In the genomic region with DNA sequence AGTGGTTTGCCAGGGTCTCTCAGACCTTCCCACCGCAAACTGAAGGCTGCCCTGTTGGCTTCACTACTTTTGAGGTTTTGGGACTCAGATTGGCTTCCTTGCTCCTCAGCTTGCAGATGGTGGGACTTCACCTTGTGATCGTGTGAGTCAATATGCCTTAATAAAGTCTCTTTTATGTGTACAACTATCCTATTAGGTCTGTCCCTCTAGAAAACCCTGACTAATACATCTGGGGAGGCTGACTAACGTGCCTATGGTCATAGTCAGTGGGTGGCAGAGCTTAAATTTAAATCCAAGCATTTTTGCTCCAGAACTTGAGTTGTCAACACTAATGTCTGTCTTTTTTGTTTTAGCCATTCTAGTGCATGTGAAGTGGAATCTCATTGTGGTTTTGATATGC, we compare ENCODE assay signal across 34 cellular contexts.
"Had no signal": no experiment of that assay in that cellular context is flagged by ENCODE, and none has a peak within 500 bp of the region (broad histone marks: within the 10 kb centered on the region; RNA-seq: fewer than 3 reads in every experiment).

No MANE protein-coding gene starts in this region.

- DNase-seq: activated CD4-positive, alpha-beta memory T cell treated with anti-CD3 and anti-CD28 coated beads, Interleukin-2, amount 10 ng/mL, durations not matched to agents 7 days and 5 days; activated CD4-positive, alpha-beta T cell treated with anti-CD3 and anti-CD28 coated beads for 1 hour; activated CD4-positive, alpha-beta T cell treated with anti-CD3 and anti-CD28 coated beads for 36 hours; activated CD4-positive, alpha-beta T cell treated with anti-CD3 and anti-CD28 coated beads for 48 hours; activated CD4-positive, alpha-beta T cell treated with anti-CD3 and anti-CD28 coated beads, Interleukin-2, amount 10 ng/mL, durations not matched to agents 7 days and 5 days; activated CD4-positive, alpha-beta T cell treated with anti-CD3 and anti-CD28 coated beads, Interleukin-2, amount 50 U/mL, for 48 hours; activated CD4-positive, CD25-positive, alpha-beta regulatory T cell; activated CD8-positive, alpha-beta memory T cell treated with anti-CD3 and anti-CD28 coated beads for 24 hours; activated CD8-positive, alpha-beta memory T cell treated with anti-CD3 and anti-CD28 coated beads, Interleukin-2, amount 10 ng/mL, durations not matched to agents 7 days and 5 days; activated CD8-positive, alpha-beta memory T cell treated with anti-CD3 and anti-CD28 coated beads, Interleukin-2, amount 50 U/mL, for 48 hours; activated CD8-positive, alpha-beta T cell treated with anti-CD3 and anti-CD28 coated beads, Interleukin-2, amount 10 ng/mL, durations not matched to agents 7 days and 5 days; activated effector memory CD4-positive, alpha-beta T cell treated with Interleukin-2 at 50 U/mL for 16 hours; activated gamma-delta T cell; activated naive CD4-positive, alpha-beta T cell treated with anti-CD3 and anti-CD28 coated beads, Interleukin-2, amount 10 ng/mL, durations not matched to agents 7 days and 5 days; activated naive CD4-positive, alpha-beta T cell treated with Interleukin-2 at 50 U/mL for 16 hours; activated naive CD8-positive, alpha-beta T cell treated with anti-CD3 and anti-CD28 coated beads, Interleukin-2, amount 10 ng/mL, durations not matched to agents 7 days and 5 days; activated naive CD8-positive, alpha-beta T cell treated with anti-CD3 and anti-CD28 coated beads, Interleukin-2, amount 50 U/mL, for 24 hours; activated T-cell treated with anti-CD3 and anti-CD28 coated beads, Interleukin-2, amount 50 U/mL, for 24 hours; activated T-cell treated with anti-CD3 and anti-CD28 coated beads, Interleukin-2, amount 50 U/mL, for 48 hours; amygdala; anterior cingulate cortex; caudate nucleus; cerebellar nuclear complex; T-cell; T-helper 17 cell; T-helper 9 cell; WERI-Rb-1 had no signal

- ATAC-seq: activated CD4-positive, alpha-beta T cell treated with anti-CD3 and anti-CD28 coated beads for 36 hours; activated CD4-positive, CD25-positive, alpha-beta regulatory T cell treated with anti-CD3 and anti-CD28 coated beads, Interleukin-2, amount 50 U/mL, for 24 hours; activated CD8-positive, alpha-beta memory T cell treated with anti-CD3 and anti-CD28 coated beads, Interleukin-2, amount 10 ng/mL, durations not matched to agents 7 days and 5 days; activated CD8-positive, alpha-beta T cell treated with anti-CD3 and anti-CD28 coated beads, Interleukin-2, amount 10 ng/mL, durations not matched to agents 7 days and 5 days; activated naive CD8-positive, alpha-beta T cell treated with anti-CD3 and anti-CD28 coated beads, Interleukin-2, amount 50 U/mL, for 24 hours; T-cell; T-helper 17 cell; WTC11 had no signal

- H3K9me3 Mint-ChIP-seq: activated CD4-positive, alpha-beta T cell treated with anti-CD3 and anti-CD28 coated beads, Interleukin-2, amount 10 ng/mL, durations not matched to agents 7 days and 5 days; activated naive CD4-positive, alpha-beta T cell treated with anti-CD3 and anti-CD28 coated beads, Interleukin-2, amount 10 ng/mL, durations not matched to agents 7 days and 5 days; activated naive CD8-positive, alpha-beta T cell treated with anti-CD3 and anti-CD28 coated beads, Interleukin-2, amount 10 ng/mL, durations not matched to agents 7 days and 5 days had no signal

- H3K27ac Mint-ChIP-seq: activated CD4-positive, alpha-beta memory T cell treated with anti-CD3 and anti-CD28 coated beads, Interleukin-2, amount 10 ng/mL, durations not matched to agents 7 days and 5 days; activated CD4-positive, alpha-beta T cell treated with anti-CD3 and anti-CD28 coated beads for 36 hours; activated CD4-positive, alpha-beta T cell treated with anti-CD3 and anti-CD28 coated beads, Interleukin-2, amount 10 ng/mL, durations not matched to agents 7 days and 5 days; activated CD8-positive, alpha-beta memory T cell treated with anti-CD3 and anti-CD28 coated beads, Interleukin-2, amount 10 ng/mL, durations not matched to agents 7 days and 5 days; activated CD8-positive, alpha-beta T cell treated with anti-CD3 and anti-CD28 coated beads, Interleukin-2, amount 10 ng/mL, durations not matched to agents 7 days and 5 days; activated naive CD4-positive, alpha-beta T cell treated with anti-CD3 and anti-CD28 coated beads, Interleukin-2, amount 10 ng/mL, durations not matched to agents 7 days and 5 days; activated naive CD4-positive, alpha-beta T cell treated with anti-CD3 and anti-CD28 coated beads, Interleukin-2, amount 50 U/mL, for 24 hours; activated naive CD8-positive, alpha-beta T cell; activated naive CD8-positive, alpha-beta T cell treated with anti-CD3 and anti-CD28 coated beads, Interleukin-2, amount 10 ng/mL, durations not matched to agents 7 days and 5 days; activated naive CD8-positive, alpha-beta T cell treated with anti-CD3 and anti-CD28 coated beads, Interleukin-2, amount 50 U/mL, for 24 hours; activated T-cell treated with anti-CD3 and anti-CD28 coated beads, Interleukin-2, amount 50 U/mL, for 24 hours; activated T-helper 2 cell treated with anti-CD3 and anti-CD28 coated beads, Interferon-gamma antibody, Interleukin-2, Interleukin-4, amounts not matched to agents 10 μg/mL and 5 μg/mL and 100 μg/mL, durations not matched to agents 14 hours and 24 hours and 36 hours; brain; T-cell; T-helper 17 cell; WTC11 had no signal

- H3K36me3 Mint-ChIP-seq: activated CD8-positive, alpha-beta memory T cell treated with anti-CD3 and anti-CD28 coated beads, Interleukin-2, amount 10 ng/mL, durations not matched to agents 7 days and 5 days; activated naive CD4-positive, alpha-beta T cell treated with anti-CD3 and anti-CD28 coated beads, Interleukin-2, amount 10 ng/mL, durations not matched to agents 7 days and 5 days; activated naive CD4-positive, alpha-beta T cell treated with anti-CD3 and anti-CD28 coated beads, Interleukin-2, amount 50 U/mL, for 24 hours; activated naive CD8-positive, alpha-beta T cell; activated naive CD8-positive, alpha-beta T cell treated with anti-CD3 and anti-CD28 coated beads, Interleukin-2, amount 10 ng/mL, durations not matched to agents 7 days and 5 days; brain; T-cell; WTC11 had no signal

- H3K4me3 Mint-ChIP-seq: activated CD4-positive, alpha-beta memory T cell treated with anti-CD3 and anti-CD28 coated beads, Interleukin-2, amount 10 ng/mL, durations not matched to agents 7 days and 5 days; activated CD4-positive, alpha-beta T cell treated with anti-CD3 and anti-CD28 coated beads for 36 hours; activated CD4-positive, alpha-beta T cell treated with anti-CD3 and anti-CD28 coated beads, Interleukin-2, amount 10 ng/mL, durations not matched to agents 7 days and 5 days; activated CD8-positive, alpha-beta memory T cell treated with anti-CD3 and anti-CD28 coated beads, Interleukin-2, amount 10 ng/mL, durations not matched to agents 7 days and 5 days; activated CD8-positive, alpha-beta T cell treated with anti-CD3 and anti-CD28 coated beads, Interleukin-2, amount 10 ng/mL, durations not matched to agents 7 days and 5 days; activated naive CD4-positive, alpha-beta T cell treated with anti-CD3 and anti-CD28 coated beads, Interleukin-2, amount 10 ng/mL, durations not matched to agents 7 days and 5 days; activated naive CD4-positive, alpha-beta T cell treated with anti-CD3 and anti-CD28 coated beads, Interleukin-2, amount 50 U/mL, for 24 hours; activated naive CD8-positive, alpha-beta T cell; activated naive CD8-positive, alpha-beta T cell treated with anti-CD3 and anti-CD28 coated beads, Interleukin-2, amount 10 ng/mL, durations not matched to agents 7 days and 5 days; activated naive CD8-positive, alpha-beta T cell treated with anti-CD3 and anti-CD28 coated beads, Interleukin-2, amount 50 U/mL, for 24 hours; activated T-cell treated with anti-CD3 and anti-CD28 coated beads, Interleukin-2, amount 50 U/mL, for 24 hours; brain; central memory CD8-positive, alpha-beta T cell; T-cell; T-helper 17 cell; WTC11 had no signal

- H3K27me3 Mint-ChIP-seq: activated CD4-positive, alpha-beta memory T cell treated with anti-CD3 and anti-CD28 coated beads, Interleukin-2, amount 10 ng/mL, durations not matched to agents 7 days and 5 days; activated CD4-positive, alpha-beta T cell treated with anti-CD3 and anti-CD28 coated beads for 36 hours; activated CD8-positive, alpha-beta memory T cell treated with anti-CD3 and anti-CD28 coated beads, Interleukin-2, amount 10 ng/mL, durations not matched to agents 7 days and 5 days; activated naive CD4-positive, alpha-beta T cell treated with anti-CD3 and anti-CD28 coated beads, Interleukin-2, amount 10 ng/mL, durations not matched to agents 7 days and 5 days; activated naive CD8-positive, alpha-beta T cell; activated naive CD8-positive, alpha-beta T cell treated with anti-CD3 and anti-CD28 coated beads, Interleukin-2, amount 10 ng/mL, durations not matched to agents 7 days and 5 days; activated naive CD8-positive, alpha-beta T cell treated with anti-CD3 and anti-CD28 coated beads, Interleukin-2, amount 50 U/mL, for 24 hours; activated T-cell treated with anti-CD3 and anti-CD28 coated beads, Interleukin-2, amount 50 U/mL, for 24 hours; brain; central memory CD8-positive, alpha-beta T cell; T-cell; T-helper 17 cell had no signal

- H3K4me1 Mint-ChIP-seq: activated CD4-positive, alpha-beta memory T cell treated with anti-CD3 and anti-CD28 coated beads, Interleukin-2, amount 10 ng/mL, durations not matched to agents 7 days and 5 days; activated CD4-positive, alpha-beta T cell treated with anti-CD3 and anti-CD28 coated beads for 36 hours; activated CD4-positive, alpha-beta T cell treated with anti-CD3 and anti-CD28 coated beads, Interleukin-2, amount 10 ng/mL, durations not matched to agents 7 days and 5 days; activated naive CD4-positive, alpha-beta T cell treated with anti-CD3 and anti-CD28 coated beads, Interleukin-2, amount 10 ng/mL, durations not matched to agents 7 days and 5 days; activated naive CD4-positive, alpha-beta T cell treated with anti-CD3 and anti-CD28 coated beads, Interleukin-2, amount 50 U/mL, for 24 hours; activated naive CD8-positive, alpha-beta T cell treated with anti-CD3 and anti-CD28 coated beads, Interleukin-2, amount 50 U/mL, for 24 hours; T-cell; T-helper 17 cell; WTC11 had no signal
